Comparison of ENCODE assay signal across 19 cellular contexts in genomic region chr1:184911103-184911502, GRCh38.
"Had no signal": no experiment of that assay in that cellular context is flagged by ENCODE, and none has a peak within 500 bp of the region (broad histone marks: within the 10 kb centered on the region; RNA-seq: fewer than 3 reads in every experiment).

No MANE protein-coding gene starts in this region.

- H3K27ac Mint-ChIP-seq: immature natural killer cell; memory B cell; stimulated activated naive B cell treated with anti-CD40 and anti-IgM and Interleukin-4, amounts not matched to agents 10 μg/mL and 1 μg/mL and 100 μg/mL, for 72 hours; T-cell had no signal

- H3K9me3 ChIP-seq: tibial artery had no signal

- DNase-seq: activated CD4-positive, alpha-beta T cell treated with anti-CD3 and anti-CD28 coated beads, Interleukin-2, amount 50 U/mL, for 1 hour; activated CD8-positive, alpha-beta memory T cell treated with anti-CD3 and anti-CD28 coated beads for 24 hours; activated CD8-positive, alpha-beta memory T cell treated with anti-CD3 and anti-CD28 coated beads, Interleukin-2, amount 50 U/mL, for 48 hours; activated effector memory CD4-positive, alpha-beta T cell treated with Interleukin-2 at 50 U/mL for 16 hours; activated naive CD4-positive, alpha-beta T cell treated with anti-CD3 and anti-CD28 coated beads, Interleukin-2, amount 50 U/mL, for 16 hours; activated T-cell treated with anti-CD3 and anti-CD28 coated beads, Interleukin-2, amount 50 U/mL, for 48 hours; effector memory CD8-positive, alpha-beta T cell; immature natural killer cell; occipital lobe; posterior cingulate gyrus; stimulated activated naive B cell treated with anti-CD40 and anti-IgM and Interleukin-4, amounts not matched to agents 10 μg/mL and 1 μg/mL and 100 μg/mL, for 72 hours; T-cell; T1000 had no signal

- H3K9me3 Mint-ChIP-seq: effector memory CD8-positive, alpha-beta T cell; immature natural killer cell; memory B cell; stimulated activated naive B cell treated with anti-CD40 and anti-IgM and Interleukin-4, amounts not matched to agents 10 μg/mL and 1 μg/mL and 100 μg/mL, for 72 hours; T-cell had no signal

- FAIRE-seq: astrocyte, bronchial epithelial cell, urothelium cell line had no signal

- H3K4me3 ChIP-seq: tibial artery had no signal

- H3K4me3 Mint-ChIP-seq: effector memory CD8-positive, alpha-beta T cell; immature natural killer cell; memory B cell; stimulated activated naive B cell treated with anti-CD40 and anti-IgM and Interleukin-4, amounts not matched to agents 10 μg/mL and 1 μg/mL and 100 μg/mL, for 72 hours; T-cell had no signal

- H3K36me3 Mint-ChIP-seq: immature natural killer cell; memory B cell; stimulated activated naive B cell treated with anti-CD40 and anti-IgM and Interleukin-4, amounts not matched to agents 10 μg/mL and 1 μg/mL and 100 μg/mL, for 72 hours had no signal

- ATAC-seq: activated CD4-positive, CD25-positive, alpha-beta regulatory T cell treated with anti-CD3 and anti-CD28 coated beads, Interleukin-2, amount 50 U/mL, for 24 hours; effector memory CD8-positive, alpha-beta T cell; stimulated activated naive B cell treated with anti-CD40 and anti-IgM and Interleukin-4, amounts not matched to agents 10 μg/mL and 1 μg/mL and 100 μg/mL, for 72 hours; T-cell had no signal

- H3K27me3 Mint-ChIP-seq: effector memory CD8-positive, alpha-beta T cell; memory B cell; stimulated activated naive B cell treated with anti-CD40 and anti-IgM and Interleukin-4, amounts not matched to agents 10 μg/mL and 1 μg/mL and 100 μg/mL, for 72 hours; T-cell had no signal

- H3K27me3 ChIP-seq: tibial artery had no signal

- H3K36me3 ChIP-seq: tibial artery had no signal
